Comparison of ENCODE assay signal across 10 cellular contexts in genomic region chr13:114128348-114128623, GRCh38. TPM values are rescaled to one million over a fixed set of nuclear protein-coding genes. Genes with fewer than 3 reads are reported as not detected.
DNase-seq lines count a peak whose midpoint lies in the region; ATAC-seq, FAIRE-seq and TF ChIP-seq lines count a peak whose summit lies in the region.
"Had no signal": no experiment of that assay in that cellular context is flagged by ENCODE, and none has a peak within 500 bp of the region (broad histone marks: within the 10 kb centered on the region; RNA-seq: fewer than 3 reads in every experiment).

No MANE protein-coding gene starts in this region.

- peak overlapping the region in 1 of 2 experiments; percentile 90 for H3K23ac ChIP-seq in mesenchymal stem cell (ENCODE audit: low read length in 2 of 2)

- H2BK5ac ChIP-seq in mesenchymal stem cell (ENCODE audit: low read depth, low read length, poor library complexity, severe bottlenecking): peak overlapping the region; percentile 85

- H2AFZ ChIP-seq in mesenchymal stem cell (ENCODE audit: low read depth, low read length): no peak overlapping the region

- peak overlapping the region; percentile 99 for H3K4me3 Mint-ChIP-seq in activated naive CD4-positive, alpha-beta T cell treated with anti-CD3 and anti-CD28 coated beads, Interleukin-2, amount 10 ng/mL, durations not matched to agents 7 days and 5 days

- H3K27me3 ChIP-seq in adipocyte (replicated peaks; ENCODE audit: control insufficient read depth, insufficient read depth, low read length) (no peaks in the 10 kb centered on the region), mesenchymal stem cell (ENCODE audit: control insufficient read depth in 1 of 2, insufficient read depth in 1 of 2, low read length in 2 of 2) (no peaks in the 10 kb centered on the region), tibial artery (no peaks in the 10 kb centered on the region), small intestine (ENCODE audit: control insufficient read depth in 2 of 2, insufficient read depth in 2 of 2, low read length in 2 of 2) (no peaks in the 10 kb centered on the region)
- H3K27me3 ChIP-seq: BE2C had no signal

- no peak for TF ChIP-seq CTCF in tibial artery (IDR thresholded peaks at IDR 0.05)

- H2BK12ac ChIP-seq in mesenchymal stem cell (ENCODE audit: low read length in 2 of 2): peak overlapping the region; percentile 80 to 95

- H2BK15ac ChIP-seq in mesenchymal stem cell (ENCODE audit: low read depth, poor library complexity, severe bottlenecking): peak overlapping the region; percentile 92

- peaks cover 18% of the 10 kb centered on the region for H3K9me3 Mint-ChIP-seq in activated naive CD4-positive, alpha-beta T cell treated with anti-CD3 and anti-CD28 coated beads, Interleukin-2, amount 10 ng/mL, durations not matched to agents 7 days and 5 days

- H3K9me3 ChIP-seq in adipocyte (ENCODE audit: control insufficient read depth, low read length) (no peaks in the 10 kb centered on the region), mesenchymal stem cell (ENCODE audit: control insufficient read depth, low read length) (no peaks in the 10 kb centered on the region), tibial artery (no peaks in the 10 kb centered on the region), small intestine (ENCODE audit: control insufficient read depth, low read depth) (no peaks in the 10 kb centered on the region)
- H3K9me3 ChIP-seq: BE2C had no signal

- H3K79me1 ChIP-seq in mesenchymal stem cell (replicated peaks; ENCODE audit: low read length, poor library complexity, severe bottlenecking): no peaks in the 10 kb centered on the region

- H3K27ac ChIP-seq in mesenchymal stem cell (ENCODE audit: low read length, poor library complexity, severe bottlenecking): peak overlapping the region; percentile 94
- peak overlapping the region; percentile 79 to 84 for H3K27ac ChIP-seq in tibial artery
- peak overlapping the region in 1 of 2 donors; percentile 89 for H3K27ac ChIP-seq in small intestine (ENCODE audit: low read depth in 1 of 2, low read length in 1 of 2)

- peaks cover 74% of the 10 kb centered on the region for H3K4me1 Mint-ChIP-seq in activated naive CD4-positive, alpha-beta T cell treated with anti-CD3 and anti-CD28 coated beads, Interleukin-2, amount 10 ng/mL, durations not matched to agents 7 days and 5 days

- H3K27ac Mint-ChIP-seq in activated naive CD4-positive, alpha-beta T cell treated with anti-CD3 and anti-CD28 coated beads, Interleukin-2, amount 10 ng/mL, durations not matched to agents 7 days and 5 days: peak overlapping the region; percentile 97

- peaks cover 69% of the 10 kb centered on the region for H3K36me3 Mint-ChIP-seq in activated naive CD4-positive, alpha-beta T cell treated with anti-CD3 and anti-CD28 coated beads, Interleukin-2, amount 10 ng/mL, durations not matched to agents 7 days and 5 days

- FAIRE-seq in small intestine (lab: Jason Lieb, UNC): no peak

- H4K8ac ChIP-seq in mesenchymal stem cell (ENCODE audit: low read length): peak overlapping the region; percentile 83

- intact Hi-C loops in tibial artery (cut with DNase I; ENCODE audit: low total_unique reads): no loop called here

- peaks cover 9% of the 10 kb centered on the region for H3K27me3 Mint-ChIP-seq in activated naive CD4-positive, alpha-beta T cell treated with anti-CD3 and anti-CD28 coated beads, Interleukin-2, amount 10 ng/mL, durations not matched to agents 7 days and 5 days

- H3K4me3 ChIP-seq in adipocyte (ENCODE audit: low read length) (peak overlapping the region; percentile 96), mesenchymal stem cell (ENCODE audit: insufficient read depth in 1 of 2, low read depth in 1 of 2, low read length in 2 of 2) (peak overlapping the region; percentile 33 to 99), tibial artery (peak overlapping the region; percentile 14 to 32), small intestine (ENCODE audit: low read depth in 1 of 2, low read length in 2 of 2) (no peak overlapping the region)

- peak overlapping the region; percentile 77 for H2AK5ac ChIP-seq in mesenchymal stem cell (ENCODE audit: low read length, severe bottlenecking)

- H3K4me1 ChIP-seq in adipocyte (ENCODE audit: control insufficient read depth, insufficient read depth, low read length) (peaks cover 42% of the 10 kb centered on the region), mesenchymal stem cell (ENCODE audit: control insufficient read depth, insufficient read depth, low read depth, low read length) (peaks cover 51% of the 10 kb centered on the region), tibial artery (peaks cover 0 to 45% (median 42%) of the 10 kb centered on the region in 4 donors), small intestine (ENCODE audit: control insufficient read depth in 2 of 2, insufficient read depth in 1 of 2, low read depth in 1 of 2, low read length in 1 of 2) (peaks cover 0 to 6% of the 10 kb centered on the region in 2 donors)

- no peak for ATAC-seq in HG02759 (IDR thresholded peaks at IDR 0.05; ENCODE audit: unreplicated experiment)

- DNase-seq in activated naive CD4-positive, alpha-beta T cell treated with anti-CD3 and anti-CD28 coated beads, Interleukin-2, amount 10 ng/mL, durations not matched to agents 7 days and 5 days: no peak
- DNase-seq in activated naive CD4-positive, alpha-beta T cell treated with anti-CD3 and anti-CD28 coated beads, Interleukin-2, amount 50 U/mL, for 16 hours: no peak
- DNase-seq in adipocyte (ENCODE audit: low read depth) (no peak), mesenchymal stem cell (no peak), tibial artery (no peak), small intestine (no peak)
- DNase-seq in effector CD4-positive, alpha-beta T cell: no peak
- DNase-seq: BE2C, NCI-H1417 treated with DMSO at 0.1 percent for 48 hours had no signal

- WGBS in mesenchymal stem cell: 75% methylated on average over 3 of the region's 5 CpGs
- 78 to 88% (median 85%) methylated on average over 5 of the region's 5 CpGs for WGBS in small intestine, 3 donors

- H3K4ac ChIP-seq in mesenchymal stem cell (ENCODE audit: low read depth in 1 of 2, low read length in 2 of 2): peak overlapping the region; percentile 66 to 69

- CTCF ChIA-PET in activated naive CD4-positive, alpha-beta T cell treated with anti-CD3 and anti-CD28 coated beads, Interleukin-2, amount 10 ng/mL, durations not matched to agents 7 days and 5 days (lab: Charles Lee): interaction anchor here (1.0 to 1.7 kb wide), 2 partner anchors 16 to 98 kb away, joined by 3 to 4 read pairs; no protein-coding TSS in a partner anchor

- peak overlapping the region; percentile 78 to 84 for H3K18ac ChIP-seq in mesenchymal stem cell (ENCODE audit: low read depth in 1 of 2, low read length in 2 of 2)

- H3K14ac ChIP-seq in mesenchymal stem cell (ENCODE audit: low read length in 2 of 2): no peak overlapping the region

- peak overlapping the region; percentile 69 for H2BK120ac ChIP-seq in mesenchymal stem cell (ENCODE audit: low read depth, low read length)

- H3K9ac ChIP-seq in adipocyte (ENCODE audit: low read length) (peak overlapping the region; percentile 97), mesenchymal stem cell (ENCODE audit: low read length) (peak overlapping the region; percentile 96)

- H3K4me2 ChIP-seq in mesenchymal stem cell (ENCODE audit: low read length, poor library complexity, severe bottlenecking): peak overlapping the region; percentile 72

- H3K36me3 ChIP-seq in adipocyte (ENCODE audit: control insufficient read depth, insufficient read depth, low read length, severe bottlenecking): peaks cover 3% of the 10 kb centered on the region
- peaks cover 11 to 21% of the 10 kb centered on the region in 2 experiments for H3K36me3 ChIP-seq in mesenchymal stem cell (ENCODE audit: control insufficient read depth in 1 of 2, insufficient read depth in 2 of 2, low read depth in 1 of 2, low read length in 2 of 2)
- no peaks in the 10 kb centered on the region for H3K36me3 ChIP-seq in tibial artery
- no peaks in the 10 kb centered on the region for H3K36me3 ChIP-seq in small intestine (ENCODE audit: control insufficient read depth in 2 of 2, insufficient read depth in 2 of 2, low read length in 2 of 2)
- H3K36me3 ChIP-seq: BE2C had no signal

- peak overlapping the region; percentile 67 for H4K91ac ChIP-seq in mesenchymal stem cell (ENCODE audit: low read length)

RNA-seq across cellular contexts. Expression of gene RASA3, which starts 4.1 kb away (rescaled TPM):
- polyA plus RNA-seq in mesenchymal stem cell (2013, experiment 1 of 2): 44.2 TPM
- 43.9 TPM for polyA plus RNA-seq in mesenchymal stem cell (2013, experiment 2 of 2)
- 1 to 10 TPM; 2.0 to 7.2 (median 6.5) TPM for polyA plus RNA-seq in small intestine

RNA-seq across cellular contexts. Expression of gene CFAP97D2, which starts 50.8 kb away (rescaled TPM):
- polyA plus RNA-seq in mesenchymal stem cell (2013, experiment 1 of 2): not detected
- not detected for polyA plus RNA-seq in mesenchymal stem cell (2013, experiment 2 of 2)
- polyA plus RNA-seq in small intestine: not detected

Comparison
In these comparisons a context has a peak if more than half of its experiments do, and no peak if none do; other contexts are left out.
1. H3K4me3 ChIP-seq: peak in adipocyte (single experiment), mesenchymal stem cell (2 of 2) and tibial artery (2 of 2); none in small intestine (0 of 2).